ENCODE assay signal across 8 cellular contexts in genomic region chr2:230589497-230590015, GRCh38.
A peak's percentile ranks its signal among the peaks of the same experiment; 100 is the strongest.
DNase-seq lines count a peak whose midpoint lies in the region; ATAC-seq and TF ChIP-seq lines count a peak whose summit lies in the region.

No MANE protein-coding gene starts in this region.

- peak overlapping the region; percentile 69 for H3K4me3 ChIP-seq in OCI-LY3 (ENCODE audit: low read length)

- H3K36me3 Mint-ChIP-seq in type B pancreatic cell: no peaks in the 10 kb centered on the region

- H3K79me2 ChIP-seq in OCI-LY3 (ENCODE audit: low read length): peaks cover 25% of the 10 kb centered on the region

- H3K27ac ChIP-seq in OCI-LY3 (ENCODE audit: low read length): peak overlapping the region; percentile 99

- no peaks in the 10 kb centered on the region for H3K27me3 ChIP-seq in OCI-LY3 (ENCODE audit: low read depth, low read length)

- no peak overlapping the region for H2AFZ ChIP-seq in OCI-LY3 (ENCODE audit: low read depth, low read length)

- TF ChIP-seq CTCF in OCI-LY3 (IDR thresholded peaks at IDR 0.05; ENCODE audit: low read depth, low read length) (no peak), type B pancreatic cell (conservative IDR thresholded peaks at IDR 0.05) (no peak)

- H3K27ac Mint-ChIP-seq in stimulated activated naive CD8-positive, alpha-beta T cell treated with anti-CD3 and anti-CD28 coated beads, Interleukin-15, amount 100 ng/mL, for 72 hours: peak overlapping the region; percentile 29 to 37
- H3K27ac Mint-ChIP-seq in type B pancreatic cell: no peak overlapping the region

- peaks cover 64% of the 10 kb centered on the region for H3K4me1 Mint-ChIP-seq in stimulated activated naive CD8-positive, alpha-beta T cell treated with anti-CD3 and anti-CD28 coated beads, Interleukin-15, amount 100 ng/mL, for 72 hours
- H3K4me1 Mint-ChIP-seq in type B pancreatic cell (ENCODE audit: unreplicated experiment): no peaks in the 10 kb centered on the region

- peaks cover 13% of the 10 kb centered on the region in 2 donors for H3K9me3 Mint-ChIP-seq in stimulated activated naive CD8-positive, alpha-beta T cell treated with anti-CD3 and anti-CD28 coated beads, Interleukin-15, amount 100 ng/mL, for 72 hours
- no peaks in the 10 kb centered on the region for H3K9me3 Mint-ChIP-seq in type B pancreatic cell

- H3K4me2 ChIP-seq in OCI-LY3 (ENCODE audit: low read length): peak overlapping the region; percentile 76

- peaks cover 11% of the 10 kb centered on the region for H3K36me3 ChIP-seq in OCI-LY3 (replicated peaks; ENCODE audit: low read depth, low read length)

- H4K20me1 ChIP-seq in OCI-LY3 (ENCODE audit: insufficient read depth, low read length): no peaks in the 10 kb centered on the region

- H3K4me1 ChIP-seq in OCI-LY3 (ENCODE audit: low read length): peaks cover 93% of the 10 kb centered on the region

- H3K9me3 ChIP-seq in OCI-LY3 (ENCODE audit: insufficient read depth, low read length): no peaks in the 10 kb centered on the region

- peak overlapping the region; percentile 2 to 34 for H3K4me3 Mint-ChIP-seq in stimulated activated naive CD8-positive, alpha-beta T cell treated with anti-CD3 and anti-CD28 coated beads, Interleukin-15, amount 100 ng/mL, for 72 hours
- no peak overlapping the region for H3K4me3 Mint-ChIP-seq in type B pancreatic cell

- peak overlapping the region; percentile 75 for H3K9ac ChIP-seq in OCI-LY3 (ENCODE audit: low read length)

- ATAC-seq in HG02870 (IDR thresholded peaks at IDR 0.05; ENCODE audit: unreplicated experiment): peak; percentile 88
- peak; percentile 94 for ATAC-seq in stimulated activated naive CD8-positive, alpha-beta T cell treated with anti-CD3 and anti-CD28 coated beads, Interleukin-15, amount 100 ng/mL, for 72 hours

- no peaks in the 10 kb centered on the region for H3K27me3 Mint-ChIP-seq in stimulated activated naive CD8-positive, alpha-beta T cell treated with anti-CD3 and anti-CD28 coated beads, Interleukin-15, amount 100 ng/mL, for 72 hours
- no peaks in the 10 kb centered on the region for H3K27me3 Mint-ChIP-seq in type B pancreatic cell

- DNase-seq in activated effector memory CD4-positive, alpha-beta T cell treated with anti-CD3 and anti-CD28 coated beads, Interleukin-2, amount 50 U/mL, for 16 hours: peak; percentile 69
- DNase-seq in activated effector memory CD4-positive, alpha-beta T cell treated with Interleukin-2 at 50 U/mL for 16 hours: no peak
- DNase-seq in stimulated activated naive CD8-positive, alpha-beta T cell treated with anti-CD3 and anti-CD28 coated beads, Interleukin-15, amount 100 ng/mL, for 72 hours: peak; percentile 31 to 59
- DNase-seq in putamen (ENCODE audit: low spot score) (no peak), NCI-H1092 treated with DMSO at 0.1 percent for 48 hours (lab: John Stamatoyannopoulos, UW) (no peak), type B pancreatic cell (ENCODE audit: extremely low spot score, unreplicated experiment) (no peak)

Comparison
In these comparisons a context has a peak if more than half of its experiments do, and no peak if none do; other contexts are left out.
1. DNase-seq: peak in activated effector memory CD4-positive, alpha-beta T cell treated with anti-CD3 and anti-CD28 coated beads, Interleukin-2, amount 50 U/mL, for 16 hours (single experiment) and stimulated activated naive CD8-positive, alpha-beta T cell treated with anti-CD3 and anti-CD28 coated beads, Interleukin-15, amount 100 ng/mL, for 72 hours (2 of 2); none in activated effector memory CD4-positive, alpha-beta T cell treated with Interleukin-2 at 50 U/mL for 16 hours (single experiment), putamen (single experiment), NCI-H1092 treated with DMSO at 0.1 percent for 48 hours (single experiment) and type B pancreatic cell (single experiment).